In the genomic region with DNA sequence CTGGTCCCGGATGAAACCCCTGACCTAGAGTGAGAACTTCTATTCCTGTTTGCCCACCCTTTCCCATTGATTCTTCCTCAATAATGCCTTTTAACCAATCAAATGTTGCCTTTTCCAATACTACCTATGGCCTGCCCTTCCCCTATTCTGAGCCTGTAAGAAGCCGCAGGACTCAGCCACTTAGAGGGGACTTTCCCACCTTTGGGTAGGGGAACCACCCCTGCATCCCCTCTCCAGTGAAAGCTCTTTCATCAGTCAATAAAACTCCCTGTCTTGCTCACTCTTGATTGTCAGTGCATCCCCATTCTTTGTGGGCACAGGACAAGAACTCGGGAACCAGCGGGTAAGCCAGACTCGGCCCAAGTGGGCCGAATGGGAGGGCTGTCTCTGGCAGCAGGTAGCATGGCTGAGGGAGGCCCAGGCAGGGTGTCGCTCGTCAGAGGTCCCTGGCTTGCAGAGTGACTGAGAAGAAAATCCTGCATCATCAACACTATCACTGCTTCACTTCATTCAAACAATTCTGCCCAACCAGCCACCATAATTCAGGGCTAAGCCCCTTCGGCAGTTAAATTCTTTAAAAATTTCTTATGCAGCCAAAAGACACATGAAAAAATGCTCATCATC, we compare ENCODE assay signal across 28 cellular contexts. TPM values are rescaled to one million over a fixed set of nuclear protein-coding genes. Genes with fewer than 3 reads are reported as not detected.
A peak's percentile ranks its signal among the peaks of the same experiment; 100 is the strongest.
DNase-seq lines count a peak whose midpoint lies in the region; ATAC-seq and TF ChIP-seq lines count a peak whose summit lies in the region.
"Had no signal": no experiment of that assay in that cellular context is flagged by ENCODE, and none has a peak within 500 bp of the region (broad histone marks: within the 10 kb centered on the region; RNA-seq: fewer than 3 reads in every experiment).

No MANE protein-coding gene starts in this region.

- DNase-seq in GM12865 (ENCODE audit: low read depth) (peak; percentile 54), glutamatergic neuron (no peak), NCI-H187 (lab: John Stamatoyannopoulos, UW) (no peak), foreskin melanocyte (no peak)
- DNase-seq: activated CD4-positive, alpha-beta T cell treated with anti-CD3 and anti-CD28 coated beads for 1 hour; activated CD8-positive, alpha-beta memory T cell treated with anti-CD3 and anti-CD28 coated beads, Interleukin-2, amount 50 U/mL, for 4 hours; activated gamma-delta T cell treated with Interleukin-2 at 50 U/mL for 16 hours; CD8-positive, alpha-beta memory T cell; DND-41; effector CD8-positive, alpha-beta T cell; heart right ventricle; NCI-H146; NCI-H2227 treated with DMSO at 0.1 percent for 48 hours; sigmoid colon; stimulated activated CD4-positive, alpha-beta T cell treated with anti-CD3 and anti-CD28 coated beads, Interleukin-1b, Interleukin-23, amount 100 ng/mL, for 48 hours had no signal

- no peak overlapping the region for H3K4me3 ChIP-seq in GM12865 (ENCODE audit: low read depth, low read length)
- peak overlapping the region; percentile 69 for H3K4me3 ChIP-seq in OCI-LY3 (ENCODE audit: low read length)
- H3K4me3 ChIP-seq: ascending aorta, HAP-1, heart right ventricle, sigmoid colon, vagina had no signal

- no peak overlapping the region for H3K4me3 Mint-ChIP-seq in glutamatergic neuron (ENCODE audit: unreplicated experiment)
- H3K4me3 Mint-ChIP-seq: CD8-positive, alpha-beta memory T cell; T-helper 2 cell treated with Interferon-gamma antibody and Interleukin-4, amounts not matched to agents 5 μg/mL and 100 μg/mL, for 36 hours had no signal

- H3K27ac ChIP-seq in OCI-LY3 (ENCODE audit: low read length) = peak overlapping the region; percentile 84
- H3K27ac ChIP-seq: ascending aorta, heart right ventricle, sigmoid colon, vagina had no signal

- H3K9me3 Mint-ChIP-seq in glutamatergic neuron (ENCODE audit: unreplicated experiment) = peaks cover 3% of the 10 kb centered on the region
- H3K9me3 Mint-ChIP-seq: CD8-positive, alpha-beta memory T cell; T-helper 2 cell treated with Interferon-gamma antibody and Interleukin-4, amounts not matched to agents 5 μg/mL and 100 μg/mL, for 36 hours had no signal

- no peaks in the 10 kb centered on the region for H3K27me3 ChIP-seq in OCI-LY3 (ENCODE audit: low read depth, low read length)
- H3K27me3 ChIP-seq: ascending aorta, heart right ventricle, sigmoid colon, vagina had no signal

- no peak for TF ChIP-seq CTCF in GM12865 (IDR thresholded peaks at IDR 0.05; ENCODE audit: insufficient read depth, low read depth, low read length, missing control alignments)
- TF ChIP-seq CTCF in OCI-LY3 (IDR thresholded peaks at IDR 0.05; ENCODE audit: low read depth, low read length) = no peak
- TF ChIP-seq CTCF in glutamatergic neuron (IDR thresholded peaks at IDR 0.05; ENCODE audit: partially characterized antibody, unreplicated experiment) = no peak

- no peaks in the 10 kb centered on the region for H3K4me1 Mint-ChIP-seq in glutamatergic neuron (ENCODE audit: low read depth, unreplicated experiment)

- ATAC-seq in GM18868 (IDR thresholded peaks at IDR 0.05; ENCODE audit: unreplicated experiment) = peak; percentile 82
- ATAC-seq in GM21786 (IDR thresholded peaks at IDR 0.05; ENCODE audit: unreplicated experiment) = peak; percentile 56
- ATAC-seq: heart right ventricle, HepG2, Panc1 had no signal

- peak overlapping the region; percentile 91 for H3K4me2 ChIP-seq in OCI-LY3 (ENCODE audit: low read length)

- H3K79me2 ChIP-seq in OCI-LY3 (ENCODE audit: low read length) = no peaks in the 10 kb centered on the region

- H3K9ac ChIP-seq in OCI-LY3 (ENCODE audit: low read length) = peak overlapping the region; percentile 35; the same call in 1 of the 2 replicates

- H3K9me3 ChIP-seq in OCI-LY3 (ENCODE audit: insufficient read depth, low read length) = no peaks in the 10 kb centered on the region
- H3K9me3 ChIP-seq: ascending aorta, HAP-1, heart right ventricle, sigmoid colon, vagina had no signal

- peaks cover 27% of the 10 kb centered on the region for H3K4me1 ChIP-seq in OCI-LY3 (ENCODE audit: low read length)
- H3K4me1 ChIP-seq: ascending aorta, HAP-1, heart right ventricle, sigmoid colon, vagina had no signal

- H3K36me3 Mint-ChIP-seq in glutamatergic neuron (ENCODE audit: unreplicated experiment) = no peaks in the 10 kb centered on the region

- no peak overlapping the region for H3K27ac Mint-ChIP-seq in glutamatergic neuron (ENCODE audit: unreplicated experiment)
- H3K27ac Mint-ChIP-seq: T-helper 2 cell treated with Interferon-gamma antibody and Interleukin-4, amounts not matched to agents 5 μg/mL and 100 μg/mL, for 36 hours had no signal

- H4K20me1 ChIP-seq in OCI-LY3 (ENCODE audit: insufficient read depth, low read length) = no peaks in the 10 kb centered on the region

- peaks cover 1% of the 10 kb centered on the region for H3K27me3 Mint-ChIP-seq in glutamatergic neuron (ENCODE audit: unreplicated experiment)
- H3K27me3 Mint-ChIP-seq: CD8-positive, alpha-beta memory T cell had no signal

- no peak overlapping the region; the same call in 1 of the 2 replicates for H2AFZ ChIP-seq in OCI-LY3 (ENCODE audit: low read depth, low read length)

- peaks cover 37% of the 10 kb centered on the region for H3K36me3 ChIP-seq in OCI-LY3 (replicated peaks; ENCODE audit: low read depth, low read length)

RNA-seq across cellular contexts. Expression of a gene that starts 30.4 kb away (rescaled TPM):
- not detected for total RNA-seq in glutamatergic neuron (ENCODE audit: unreplicated experiment)
- total RNA-seq: ascending aorta; CD8-positive, alpha-beta memory T cell; fibroblast of lung; heart right ventricle; HepG2; liver; osteocyte; sigmoid colon; subcutaneous adipose tissue; vagina had no signal

RNA-seq across cellular contexts. Expression of a gene that starts 40.7 kb away (rescaled TPM):
- total RNA-seq in glutamatergic neuron (ENCODE audit: unreplicated experiment) = 118 TPM
